Comparison of ENCODE assay signal across 19 cellular contexts in the genomic region with DNA sequence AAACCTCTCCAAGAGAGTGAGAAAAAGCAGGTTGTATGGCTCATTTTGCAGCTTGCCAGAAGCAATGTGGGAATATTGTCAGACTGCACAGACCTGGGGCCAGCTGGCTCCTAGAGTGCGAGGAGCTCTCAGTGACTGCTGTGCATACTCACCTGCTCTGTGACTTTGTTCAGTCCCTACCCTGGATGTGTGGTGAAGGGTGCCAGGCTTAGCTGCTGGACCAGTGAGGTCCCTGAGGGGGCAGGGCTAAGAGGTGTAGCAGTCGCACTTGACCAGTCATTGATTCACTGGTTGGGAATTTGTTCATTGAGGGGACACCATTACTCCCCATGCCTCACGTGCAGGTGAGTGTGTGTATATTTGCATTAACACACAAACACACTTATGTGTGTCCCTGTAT.
DNase-seq lines count a peak whose midpoint lies in the region; ATAC-seq and TF ChIP-seq lines count a peak whose summit lies in the region.
"Had no signal": no experiment of that assay in that cellular context is flagged by ENCODE, and none has a peak within 500 bp of the region (broad histone marks: within the 10 kb centered on the region; RNA-seq: fewer than 3 reads in every experiment).

No MANE protein-coding gene starts in this region.

- H3K36me3 Mint-ChIP-seq in activated T-cell treated with anti-CD3 and anti-CD28 coated beads, Interleukin-2, amount 50 U/mL, for 72 hours (ENCODE audit: insufficient read depth in 2 of 2), result peaks cover 36 to 74% of the 10 kb centered on the region in 2 donors
- peaks cover 64% of the 10 kb centered on the region for H3K36me3 Mint-ChIP-seq in activated T-cell treated with anti-CD3 and anti-CD28 coated beads, Interleukin-2, amount 50 U/mL, for 4 hours (ENCODE audit: insufficient read depth)
- peaks cover 49% of the 10 kb centered on the region for H3K36me3 Mint-ChIP-seq in activated naive CD8-positive, alpha-beta T cell treated with anti-CD3 and anti-CD28 coated beads, Interleukin-2, amount 10 ng/mL, durations not matched to agents 7 days and 5 days
- H3K36me3 Mint-ChIP-seq in stimulated activated naive B cell treated with anti-CD40 and anti-IgM and Interleukin-4, amounts not matched to agents 10 μg/mL and 1 μg/mL and 100 μg/mL, for 72 hours, result peaks cover 52 to 90% of the 10 kb centered on the region in 2 donors
- H3K36me3 Mint-ChIP-seq: WTC11 had no signal

- POLR2A ChIA-PET in activated naive CD8-positive, alpha-beta T cell treated with anti-CD3 and anti-CD28 coated beads, Interleukin-2, amount 10 ng/mL, durations not matched to agents 7 days and 5 days (lab: Charles Lee), result interaction anchor here (0.5 to 13.8 kb wide), 4 partner anchors 20 to 56 kb away, joined by 3 to 323 read pairs (median 20); no protein-coding TSS in a partner anchor

- no peaks in the 10 kb centered on the region for H3K27me3 Mint-ChIP-seq in activated T-cell treated with anti-CD3 and anti-CD28 coated beads, Interleukin-2, amount 50 U/mL, for 72 hours (ENCODE audit: low read depth)
- no peaks in the 10 kb centered on the region for H3K27me3 Mint-ChIP-seq in activated T-cell treated with anti-CD3 and anti-CD28 coated beads, Interleukin-2, amount 50 U/mL, for 4 hours (ENCODE audit: low read depth)
- H3K27me3 Mint-ChIP-seq in activated naive CD8-positive, alpha-beta T cell treated with anti-CD3 and anti-CD28 coated beads, Interleukin-2, amount 10 ng/mL, durations not matched to agents 7 days and 5 days, result no peaks in the 10 kb centered on the region
- no peaks in the 10 kb centered on the region for H3K27me3 Mint-ChIP-seq in stimulated activated naive B cell treated with anti-CD40 and anti-IgM and Interleukin-4, amounts not matched to agents 10 μg/mL and 1 μg/mL and 100 μg/mL, for 72 hours

- no peak for ATAC-seq in activated T-cell treated with anti-CD3 and anti-CD28 coated beads, Interleukin-2, amount 50 U/mL, for 72 hours (replicated peaks in 1 of 2)
- no peak for ATAC-seq in activated T-cell treated with anti-CD3 and anti-CD28 coated beads, Interleukin-2, amount 50 U/mL, for 4 hours
- ATAC-seq in activated naive CD8-positive, alpha-beta T cell treated with anti-CD3 and anti-CD28 coated beads, Interleukin-2, amount 10 ng/mL, durations not matched to agents 7 days and 5 days (ENCODE audit: low read depth), result no peak
- no peak for ATAC-seq in stimulated activated naive B cell treated with anti-CD40 and anti-IgM and Interleukin-4, amounts not matched to agents 10 μg/mL and 1 μg/mL and 100 μg/mL, for 72 hours (replicated peaks)
- ATAC-seq: heart left ventricle, WTC11 had no signal

- H3K27ac Mint-ChIP-seq in activated T-cell treated with anti-CD3 and anti-CD28 coated beads, Interleukin-2, amount 50 U/mL, for 72 hours, result peak overlapping the region; percentile 95
- peak overlapping the region; percentile 66 for H3K27ac Mint-ChIP-seq in activated naive CD8-positive, alpha-beta T cell treated with anti-CD3 and anti-CD28 coated beads, Interleukin-2, amount 10 ng/mL, durations not matched to agents 7 days and 5 days
- H3K27ac Mint-ChIP-seq in stimulated activated naive B cell treated with anti-CD40 and anti-IgM and Interleukin-4, amounts not matched to agents 10 μg/mL and 1 μg/mL and 100 μg/mL, for 72 hours, result peak overlapping the region; percentile 56
- H3K27ac Mint-ChIP-seq: WTC11 had no signal

- H3K27me3 ChIP-seq in uterus, result no peaks in the 10 kb centered on the region
- H3K27me3 ChIP-seq: stomach, vagina had no signal

- peaks cover 0 to 3% of the 10 kb centered on the region in 2 donors for H3K9me3 Mint-ChIP-seq in activated T-cell treated with anti-CD3 and anti-CD28 coated beads, Interleukin-2, amount 50 U/mL, for 72 hours
- H3K9me3 Mint-ChIP-seq in activated T-cell treated with anti-CD3 and anti-CD28 coated beads, Interleukin-2, amount 50 U/mL, for 4 hours, result peaks cover 4% of the 10 kb centered on the region
- H3K9me3 Mint-ChIP-seq in activated naive CD8-positive, alpha-beta T cell treated with anti-CD3 and anti-CD28 coated beads, Interleukin-2, amount 10 ng/mL, durations not matched to agents 7 days and 5 days, result no peaks in the 10 kb centered on the region
- H3K9me3 Mint-ChIP-seq in stimulated activated naive B cell treated with anti-CD40 and anti-IgM and Interleukin-4, amounts not matched to agents 10 μg/mL and 1 μg/mL and 100 μg/mL, for 72 hours, result peaks cover 2 to 7% of the 10 kb centered on the region in 2 donors

- no peak for TF ChIP-seq POLR2A in uterus (IDR thresholded peaks at IDR 0.05)

- no peaks in the 10 kb centered on the region for H3K36me3 ChIP-seq in uterus
- H3K36me3 ChIP-seq: stomach, vagina had no signal

- H3K4me1 Mint-ChIP-seq in activated T-cell treated with anti-CD3 and anti-CD28 coated beads, Interleukin-2, amount 50 U/mL, for 72 hours (ENCODE audit: low read depth), result peaks cover 99% of the 10 kb centered on the region
- H3K4me1 Mint-ChIP-seq in activated T-cell treated with anti-CD3 and anti-CD28 coated beads, Interleukin-2, amount 50 U/mL, for 4 hours (ENCODE audit: low read depth), result peaks cover 98% of the 10 kb centered on the region
- peaks cover 94% of the 10 kb centered on the region for H3K4me1 Mint-ChIP-seq in activated naive CD8-positive, alpha-beta T cell treated with anti-CD3 and anti-CD28 coated beads, Interleukin-2, amount 10 ng/mL, durations not matched to agents 7 days and 5 days
- H3K4me1 Mint-ChIP-seq in stimulated activated naive B cell treated with anti-CD40 and anti-IgM and Interleukin-4, amounts not matched to agents 10 μg/mL and 1 μg/mL and 100 μg/mL, for 72 hours, result peaks cover 49 to 73% of the 10 kb centered on the region in 2 donors

- no peak for TF ChIP-seq CTCF in uterus (IDR thresholded peaks at IDR 0.05)

- H3K27ac ChIP-seq in uterus, result no peak overlapping the region
- H3K27ac ChIP-seq: vagina had no signal

- no peak overlapping the region for H3K4me3 ChIP-seq in uterus
- H3K4me3 ChIP-seq: heart left ventricle, stomach, vagina had no signal

- intact Hi-C loops in uterus (cut with DNase I; ENCODE audit: low total_unique reads), result no loop called here

- H3K4me3 Mint-ChIP-seq in activated T-cell treated with anti-CD3 and anti-CD28 coated beads, Interleukin-2, amount 50 U/mL, for 72 hours, result no peak overlapping the region
- no peak overlapping the region for H3K4me3 Mint-ChIP-seq in activated T-cell treated with anti-CD3 and anti-CD28 coated beads, Interleukin-2, amount 50 U/mL, for 4 hours
- H3K4me3 Mint-ChIP-seq in activated naive CD8-positive, alpha-beta T cell treated with anti-CD3 and anti-CD28 coated beads, Interleukin-2, amount 10 ng/mL, durations not matched to agents 7 days and 5 days, result no peak overlapping the region
- no peak overlapping the region for H3K4me3 Mint-ChIP-seq in stimulated activated naive B cell treated with anti-CD40 and anti-IgM and Interleukin-4, amounts not matched to agents 10 μg/mL and 1 μg/mL and 100 μg/mL, for 72 hours
- H3K4me3 Mint-ChIP-seq: WTC11 had no signal

- no peak for DNase-seq in activated T-cell treated with anti-CD3 and anti-CD28 coated beads, Interleukin-2, amount 50 U/mL, for 72 hours
- no peak for DNase-seq in activated T-cell treated with anti-CD3 and anti-CD28 coated beads, Interleukin-2, amount 50 U/mL, for 4 hours
- DNase-seq in NCI-H510A (lab: John Stamatoyannopoulos, UW) (peak; percentile 17), uterus (no peak), NCI-H146 treated with DMSO at 0.1 percent for 48 hours (lab: John Stamatoyannopoulos, UW; ENCODE audit: unreplicated experiment) (no peak), GOT3 (lab: John Stamatoyannopoulos, UW) (no peak)
- no peak for DNase-seq in activated naive CD8-positive, alpha-beta T cell treated with anti-CD3 and anti-CD28 coated beads, Interleukin-2, amount 10 ng/mL, durations not matched to agents 7 days and 5 days
- no peak for DNase-seq in stimulated activated naive B cell treated with anti-CD40 and anti-IgM and Interleukin-4, amounts not matched to agents 10 μg/mL and 1 μg/mL and 100 μg/mL, for 72 hours
- DNase-seq: amygdala; COR-L47; effector CD8-positive, alpha-beta T cell; heart left ventricle; NCI-H1694 treated with DMSO at 0.1 percent for 48 hours; NCI-H446; Right ventricle myocardium superior; stimulated activated CD4-positive, alpha-beta T cell treated with anti-CD3 and anti-CD28 coated beads, Interleukin-12 subunit alpha, Interleukin-12 subunit beta, amount 100 ng/mL, for 4 hours; stomach had no signal

- no peaks in the 10 kb centered on the region for H3K9me3 ChIP-seq in uterus
- H3K9me3 ChIP-seq: vagina had no signal

- H3K4me1 ChIP-seq in uterus, result no peaks in the 10 kb centered on the region
- H3K4me1 ChIP-seq: vagina had no signal
